In genomic region chr3:45596290-45596791, GRCh38 we compare ENCODE assay signal across 9 cellular contexts. TPM values are rescaled to one million over a fixed set of nuclear protein-coding genes. Genes with fewer than 3 reads are reported as not detected.
DNase-seq lines count a peak whose midpoint lies in the region; ATAC-seq and TF ChIP-seq lines count a peak whose summit lies in the region.
"Had no signal": no experiment of that assay in that cellular context is flagged by ENCODE, and none has a peak within 500 bp of the region (broad histone marks: within the 10 kb centered on the region; RNA-seq: fewer than 3 reads in every experiment).

No MANE protein-coding gene starts in this region.

- H3K4me1 ChIP-seq in PC-9 (replicated peaks; ENCODE audit: insufficient read depth): peaks cover 39% of the 10 kb centered on the region

- no peaks in the 10 kb centered on the region for H3K9me3 ChIP-seq in PC-9 (ENCODE audit: insufficient read depth, low read depth)

- no peaks in the 10 kb centered on the region; the same call in 1 of the 2 replicates for H3K36me3 ChIP-seq in PC-9 (ENCODE audit: low read depth)

- peaks cover 41% of the 10 kb centered on the region for H3K36me3 Mint-ChIP-seq in activated CD4-positive, alpha-beta T cell treated with anti-CD3 and anti-CD28 coated beads, Interleukin-2, amount 10 ng/mL, durations not matched to agents 7 days and 5 days (ENCODE audit: low read depth)
- H3K36me3 Mint-ChIP-seq in stimulated activated naive B cell treated with anti-CD40 and anti-IgM and Interleukin-4, amounts not matched to agents 10 μg/mL and 1 μg/mL and 100 μg/mL, for 72 hours: peaks cover 20 to 52% of the 10 kb centered on the region in 2 donors

- no peak for TF ChIP-seq CTCF in PC-9 (conservative IDR thresholded peaks at IDR 0.05)
- no peak for TF ChIP-seq CTCF in fibroblast of the aortic adventitia (IDR thresholded peaks at IDR 0.05; ENCODE audit: insufficient read depth, low read length)

- H3K27ac ChIP-seq in PC-9: no peak overlapping the region
- H3K27ac ChIP-seq: epithelial cell of prostate had no signal

- H3K4me3 Mint-ChIP-seq in activated CD4-positive, alpha-beta T cell treated with anti-CD3 and anti-CD28 coated beads, Interleukin-2, amount 10 ng/mL, durations not matched to agents 7 days and 5 days: peak overlapping the region; percentile 87
- peak overlapping the region; percentile 87 to 98 for H3K4me3 Mint-ChIP-seq in stimulated activated naive B cell treated with anti-CD40 and anti-IgM and Interleukin-4, amounts not matched to agents 10 μg/mL and 1 μg/mL and 100 μg/mL, for 72 hours

- H3K4me2 ChIP-seq in PC-9: peak overlapping the region; percentile 95

- no peaks in the 10 kb centered on the region for H3K27me3 Mint-ChIP-seq in activated CD4-positive, alpha-beta T cell treated with anti-CD3 and anti-CD28 coated beads, Interleukin-2, amount 10 ng/mL, durations not matched to agents 7 days and 5 days
- H3K27me3 Mint-ChIP-seq in stimulated activated naive B cell treated with anti-CD40 and anti-IgM and Interleukin-4, amounts not matched to agents 10 μg/mL and 1 μg/mL and 100 μg/mL, for 72 hours: no peaks in the 10 kb centered on the region

- no peaks in the 10 kb centered on the region for H3K9me2 ChIP-seq in PC-9 (ENCODE audit: insufficient read depth)

- H3K4me1 Mint-ChIP-seq in activated CD4-positive, alpha-beta T cell treated with anti-CD3 and anti-CD28 coated beads, Interleukin-2, amount 10 ng/mL, durations not matched to agents 7 days and 5 days: peaks cover 73% of the 10 kb centered on the region
- H3K4me1 Mint-ChIP-seq in stimulated activated naive B cell treated with anti-CD40 and anti-IgM and Interleukin-4, amounts not matched to agents 10 μg/mL and 1 μg/mL and 100 μg/mL, for 72 hours: peaks cover 60 to 82% of the 10 kb centered on the region in 2 donors

- peaks cover 71% of the 10 kb centered on the region for H3K79me2 ChIP-seq in PC-9 (ENCODE audit: low read depth)

- no peaks in the 10 kb centered on the region for H3K27me3 ChIP-seq in PC-9 (ENCODE audit: insufficient read depth, low read depth)

- intact Hi-C loops in PC-9 (cut with micrococcal nuclease; ENCODE audit: unreplicated experiment): no loop called here

- CTCF ChIA-PET in activated CD4-positive, alpha-beta T cell treated with anti-CD3 and anti-CD28 coated beads, Interleukin-2, amount 10 ng/mL, durations not matched to agents 7 days and 5 days (lab: Charles Lee): interaction anchor here (0.8 kb wide), 1 partner anchor 8 kb away, joined by 3 read pairs; no protein-coding TSS in a partner anchor
- CTCF ChIA-PET in PC-9 (lab: Charles Lee): interaction anchor here (0.6 to 1.0 kb wide), 2 partner anchors 60 to 85 kb away, joined by 3 to 7 read pairs; no protein-coding TSS in a partner anchor

- H4K20me1 ChIP-seq in PC-9 (ENCODE audit: insufficient read depth): peaks cover 18% of the 10 kb centered on the region

- BruUV-seq in PC-9 (replicated peaks; lab: Mats Ljungman, UMichigan): no TSS peak

- POLR2A ChIA-PET in activated CD4-positive, alpha-beta T cell treated with anti-CD3 and anti-CD28 coated beads, Interleukin-2, amount 10 ng/mL, durations not matched to agents 7 days and 5 days (lab: Charles Lee): no interaction called here
- POLR2A ChIA-PET in PC-9 (lab: Charles Lee; ENCODE audit: unreplicated experiment): no interaction called here

- H2AFZ ChIP-seq in PC-9: no peak overlapping the region

- DNase-seq in activated CD4-positive, alpha-beta T cell treated with anti-CD3 and anti-CD28 coated beads, Interleukin-2, amount 10 ng/mL, durations not matched to agents 7 days and 5 days: no peak
- no peak for DNase-seq in activated CD4-positive, alpha-beta T cell treated with anti-CD3 and anti-CD28 coated beads, Interleukin-2, amount 50 U/mL, for 4 hours
- DNase-seq in PC-9: no peak
- DNase-seq in fibroblast of the aortic adventitia (ENCODE audit: low read depth): no peak
- peak; percentile 78 for DNase-seq in stimulated activated naive B cell treated with anti-CD40 and anti-IgM and Interleukin-4, amounts not matched to agents 10 μg/mL and 1 μg/mL and 100 μg/mL, for 72 hours
- no peak for DNase-seq in superior temporal gyrus (ENCODE audit: extremely low spot score)
- DNase-seq in NCI-H748 treated with DMSO at 0.1 percent for 48 hours (lab: John Stamatoyannopoulos, UW): no peak

- ATAC-seq in HG02678 (IDR thresholded peaks at IDR 0.05; ENCODE audit: unreplicated experiment): peak; percentile 55
- ATAC-seq in stimulated activated naive B cell treated with anti-CD40 and anti-IgM and Interleukin-4, amounts not matched to agents 10 μg/mL and 1 μg/mL and 100 μg/mL, for 72 hours (replicated peaks): peak; percentile 76 to 78

- no peaks in the 10 kb centered on the region; the same call in 1 of the 2 replicates for H3F3A ChIP-seq in PC-9 (ENCODE audit: insufficient read depth, low read depth)

- peak overlapping the region; percentile 58 for H3K27ac Mint-ChIP-seq in activated CD4-positive, alpha-beta T cell treated with anti-CD3 and anti-CD28 coated beads, Interleukin-2, amount 10 ng/mL, durations not matched to agents 7 days and 5 days
- peak overlapping the region; percentile 96 for H3K27ac Mint-ChIP-seq in stimulated activated naive B cell treated with anti-CD40 and anti-IgM and Interleukin-4, amounts not matched to agents 10 μg/mL and 1 μg/mL and 100 μg/mL, for 72 hours

- no peaks in the 10 kb centered on the region for H3K9me3 Mint-ChIP-seq in activated CD4-positive, alpha-beta T cell treated with anti-CD3 and anti-CD28 coated beads, Interleukin-2, amount 10 ng/mL, durations not matched to agents 7 days and 5 days
- H3K9me3 Mint-ChIP-seq in stimulated activated naive B cell treated with anti-CD40 and anti-IgM and Interleukin-4, amounts not matched to agents 10 μg/mL and 1 μg/mL and 100 μg/mL, for 72 hours: no peaks in the 10 kb centered on the region

- H3K4me3 ChIP-seq in PC-9 (peak overlapping the region; percentile 64), fibroblast of the aortic adventitia (ENCODE audit: low read depth, low read length) (peak overlapping the region; percentile 74)

RNA-seq across cellular contexts. Expression of gene LIMD1, which starts 1.8 kb away (rescaled TPM):
- 10 to 100 TPM; 45.1 to 47.7 TPM for total RNA-seq in activated CD4-positive, alpha-beta T cell treated with anti-CD3 and anti-CD28 coated beads, Interleukin-2, amount 10 ng/mL, durations not matched to agents 7 days and 5 days
- total RNA-seq in PC-9 (2021) (32.4 and 32.9 TPM in 2 replicates), fibroblast of the aortic adventitia (ENCODE audit: low replicate concordance) (10.6 and 18.8 TPM in 2 replicates)
